Comparison of ENCODE assay signal across 8 cellular contexts in the genomic region with DNA sequence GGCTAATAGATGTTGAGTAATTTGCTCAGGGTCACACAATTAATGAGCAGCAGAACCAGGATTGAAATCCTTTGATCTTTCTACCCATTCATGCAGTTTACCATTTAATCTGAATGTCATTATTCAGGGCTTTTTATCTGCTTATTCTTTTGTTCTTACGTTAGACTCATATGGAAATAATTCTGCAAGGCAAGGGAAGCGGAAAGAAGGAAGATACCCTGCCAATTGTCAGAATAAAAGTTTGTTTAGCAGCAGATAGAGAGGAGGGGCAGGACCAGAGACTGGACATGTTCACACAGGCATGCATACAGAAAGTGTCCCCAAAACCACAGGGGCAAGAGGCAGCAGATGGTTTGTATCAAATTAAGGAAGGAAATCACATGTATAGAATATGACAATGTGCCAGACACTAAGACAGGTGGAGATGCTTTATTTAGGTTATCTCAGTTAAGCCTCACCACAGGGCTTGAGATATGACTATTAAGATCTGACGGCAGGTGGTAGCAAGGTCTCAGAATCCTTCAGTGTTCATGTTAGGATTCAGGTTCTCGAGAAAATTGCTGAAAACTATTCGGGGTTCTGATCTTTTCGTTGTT. TPM values are rescaled to one million over a fixed set of nuclear protein-coding genes. Genes with fewer than 3 reads are reported as not detected.
DNase-seq lines count a peak whose midpoint lies in the region; ATAC-seq and TF ChIP-seq lines count a peak whose summit lies in the region.

No MANE protein-coding gene starts in this region.

- H3K4me1 Mint-ChIP-seq in naive B cell (peaks cover 8 to 20% (median 19%) of the 10 kb centered on the region in 3 donors), chondrocyte (ENCODE audit: low read depth) (peaks cover 14% of the 10 kb centered on the region)

- peaks cover 0 to 6% (median 0%) of the 10 kb centered on the region in 7 donors for H3K9me3 Mint-ChIP-seq in naive B cell
- peaks cover 11% of the 10 kb centered on the region for H3K9me3 Mint-ChIP-seq in chondrocyte (ENCODE audit: low read depth)

- peak; percentile 96 for ATAC-seq in HG02763 (IDR thresholded peaks at IDR 0.05; ENCODE audit: unreplicated experiment)
- peak; percentile 92 to 94 for ATAC-seq in naive B cell (ENCODE audit: low read depth in 2 of 2)
- ATAC-seq in Right ventricle myocardium superior (ENCODE audit: poor library complexity): no peak

- DNase-seq in DMS 273 (lab: John Stamatoyannopoulos, UW; ENCODE audit: unreplicated experiment) (peak; percentile 37), DMS 273 treated with DMSO at 0.1 percent for 48 hours (lab: John Stamatoyannopoulos, UW) (no peak), NCI-H1105 treated with DMSO at 0.1 percent for 48 hours (lab: John Stamatoyannopoulos, UW) (peak; percentile 92), naive B cell (peak; percentile 32), SKM-1 treated with dmso at 0.1 percent for 144 hours (lab: John Stamatoyannopoulos, UW; ENCODE audit: unreplicated experiment) (no peak), chondrocyte (ENCODE audit: low spot score) (no peak), Right ventricle myocardium superior (no peak)

- H3K27me3 Mint-ChIP-seq in naive B cell: no peaks in the 10 kb centered on the region
- no peaks in the 10 kb centered on the region for H3K27me3 Mint-ChIP-seq in chondrocyte (ENCODE audit: low read depth)

- TF ChIP-seq CTCF in chondrocyte (IDR thresholded peaks at IDR 0.05): no peak

- H3K4me3 Mint-ChIP-seq in naive B cell (peak overlapping the region in 1 of 8 donors; percentile 21), chondrocyte (ENCODE audit: unreplicated experiment) (no peak overlapping the region)

- peak overlapping the region; percentile 18 to 88 (median 65) for H3K27ac Mint-ChIP-seq in naive B cell
- H3K27ac Mint-ChIP-seq in chondrocyte (ENCODE audit: unreplicated experiment): no peak overlapping the region

- H3K36me3 Mint-ChIP-seq in naive B cell: peaks cover 19 to 20% of the 10 kb centered on the region in 2 donors
- H3K36me3 Mint-ChIP-seq in chondrocyte (ENCODE audit: low read depth): peaks cover 26% of the 10 kb centered on the region

- intact Hi-C loops in Right ventricle myocardium superior (cut with DNase I): no loop called here

RNA-seq across cellular contexts. Expression of gene BRMS1L, which starts 29.8 kb away (rescaled TPM):
- 1 to 10 TPM; 1.4 to 5.0 (median 3.1) TPM for polyA plus RNA-seq in naive B cell (ENCODE audit: low read depth in 6 of 6)
- 9.5 to 13.1 TPM (median 10.4 TPM) in 3 replicates for total RNA-seq in chondrocyte
- 10.3 TPM for total RNA-seq in Right ventricle myocardium superior

RNA-seq across cellular contexts. Expression of gene RALGAPA1, which starts 46.9 kb away (rescaled TPM):
- polyA plus RNA-seq in naive B cell (ENCODE audit: low read depth in 6 of 6): 10 to 100 TPM in 5 of 6 donors, 1 to 10 TPM in 1; 9.7 to 29.8 (median 20.7) TPM
- total RNA-seq in chondrocyte (32.6 to 42.6 TPM (median 33.2 TPM) in 3 replicates), Right ventricle myocardium superior (31.3 TPM)

Comparison
In these comparisons a context has a peak if more than half of its experiments do, and no peak if none do; other contexts are left out.
1. DNase-seq: peak in DMS 273 (single experiment), NCI-H1105 treated with DMSO at 0.1 percent for 48 hours (single experiment) and naive B cell (single experiment); none in DMS 273 treated with DMSO at 0.1 percent for 48 hours (single experiment), SKM-1 treated with dmso at 0.1 percent for 144 hours (single experiment), chondrocyte (single experiment) and Right ventricle myocardium superior (single experiment).